Comparison of ENCODE assay signal across 13 cellular contexts in the genomic region with DNA sequence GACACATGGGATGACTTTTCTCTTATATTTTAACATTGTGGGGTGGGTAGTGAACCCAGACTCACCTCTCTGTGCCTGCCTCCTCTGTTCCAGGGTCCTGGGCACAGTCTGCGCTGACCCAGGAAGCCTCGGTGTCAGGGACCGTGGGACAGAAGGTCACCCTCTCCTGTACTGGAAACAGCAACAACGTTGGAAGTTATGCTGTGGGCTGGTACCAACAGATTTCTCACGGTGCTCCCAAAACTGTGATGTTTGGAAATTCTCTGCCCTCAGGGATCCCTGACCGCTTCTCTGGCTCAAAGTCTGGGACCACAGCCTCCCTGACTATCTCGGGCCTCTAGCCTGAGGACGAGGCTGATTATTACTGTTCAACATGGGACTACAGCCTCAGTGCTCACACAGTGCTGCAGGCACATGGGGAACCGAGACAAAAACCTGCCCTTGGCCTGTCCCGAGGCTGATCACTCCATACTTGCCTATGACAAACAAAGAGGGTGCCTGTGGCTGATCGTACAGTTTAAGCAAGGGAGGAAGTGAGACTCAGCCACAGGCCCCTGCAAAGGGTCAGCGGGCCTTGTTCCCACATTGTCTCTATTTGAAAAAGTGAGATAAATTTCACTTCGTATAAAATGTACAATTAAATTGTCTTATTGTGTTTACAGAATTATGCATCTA. TPM values are rescaled to one million over a fixed set of nuclear protein-coding genes. Genes with fewer than 3 reads are reported as not detected.
DNase-seq lines count a peak whose midpoint lies in the region; ATAC-seq and TF ChIP-seq lines count a peak whose summit lies in the region.
"Had no signal": no experiment of that assay in that cellular context is flagged by ENCODE, and none has a peak within 500 bp of the region (broad histone marks: within the 10 kb centered on the region; RNA-seq: fewer than 3 reads in every experiment).

No MANE protein-coding gene starts in this region.

- peaks cover 86% of the 10 kb centered on the region for H3K4me1 ChIP-seq in Karpas-422 (ENCODE audit: low read length)
- no peaks in the 10 kb centered on the region for H3K4me1 ChIP-seq in CD8-positive, alpha-beta memory T cell (ENCODE audit: insufficient read depth, low read length)

- ATAC-seq in GM21529 (IDR thresholded peaks at IDR 0.05; ENCODE audit: unreplicated experiment) (peak; percentile 47), GM18858 (IDR thresholded peaks at IDR 0.05; ENCODE audit: unreplicated experiment) (no peak)
- ATAC-seq: activated T-helper 17 cell treated with anti-CD3 and anti-CD28 coated beads, Interleukin-2, amount 50 U/mL, for 72 hours; heart right ventricle had no signal

- no peak overlapping the region for H2AFZ ChIP-seq in Karpas-422 (ENCODE audit: low read length)

- no peaks in the 10 kb centered on the region for H3K4me1 Mint-ChIP-seq in CD8-positive, alpha-beta memory T cell
- H3K4me1 Mint-ChIP-seq in activated naive CD4-positive, alpha-beta T cell treated with anti-CD3 and anti-CD28 coated beads for 36 hours (ENCODE audit: low read depth) = no peaks in the 10 kb centered on the region
- H3K4me1 Mint-ChIP-seq: activated T-helper 17 cell treated with anti-CD3 and anti-CD28 coated beads, Interleukin-2, amount 50 U/mL, for 72 hours had no signal

- POLR2A ChIA-PET in CD8-positive, alpha-beta memory T cell (lab: Charles Lee) = no interaction called here

- no peak overlapping the region for H3K4me3 Mint-ChIP-seq in CD8-positive, alpha-beta memory T cell
- no peak overlapping the region for H3K4me3 Mint-ChIP-seq in activated naive CD4-positive, alpha-beta T cell treated with anti-CD3 and anti-CD28 coated beads for 36 hours
- H3K4me3 Mint-ChIP-seq: activated T-helper 17 cell treated with anti-CD3 and anti-CD28 coated beads, Interleukin-2, amount 50 U/mL, for 72 hours had no signal

- no peaks in the 10 kb centered on the region for H3K36me3 Mint-ChIP-seq in CD8-positive, alpha-beta memory T cell
- H3K36me3 Mint-ChIP-seq in activated naive CD4-positive, alpha-beta T cell treated with anti-CD3 and anti-CD28 coated beads for 36 hours (ENCODE audit: low read depth) = no peaks in the 10 kb centered on the region

- H3K9ac ChIP-seq in Karpas-422 (ENCODE audit: low read length) = peak overlapping the region; percentile 86

- intact Hi-C loops in activated naive CD4-positive, alpha-beta T cell treated with anti-CD3 and anti-CD28 coated beads for 36 hours (cut with micrococcal nuclease) = no loop called here

- CTCF ChIA-PET in CD8-positive, alpha-beta memory T cell (lab: Charles Lee) = no interaction called here
- CTCF ChIA-PET in activated naive CD4-positive, alpha-beta T cell treated with anti-CD3 and anti-CD28 coated beads for 36 hours (lab: Charles Lee) = no interaction called here

- H3K27ac Mint-ChIP-seq in CD8-positive, alpha-beta memory T cell = no peak overlapping the region
- H3K27ac Mint-ChIP-seq in activated naive CD4-positive, alpha-beta T cell treated with anti-CD3 and anti-CD28 coated beads for 36 hours = no peak overlapping the region
- H3K27ac Mint-ChIP-seq: activated T-helper 17 cell treated with anti-CD3 and anti-CD28 coated beads, Interleukin-2, amount 50 U/mL, for 72 hours had no signal

- H3K4me2 ChIP-seq in Karpas-422 (ENCODE audit: low read depth, low read length, poor library complexity, severe bottlenecking) = peak overlapping the region; percentile 84

- peak overlapping the region; percentile 97 for H3K27ac ChIP-seq in Karpas-422 (ENCODE audit: low read length)
- H3K27ac ChIP-seq in CD8-positive, alpha-beta memory T cell (ENCODE audit: low read depth, low read length) = no peak overlapping the region
- H3K27ac ChIP-seq: heart right ventricle had no signal

- no peaks in the 10 kb centered on the region for H3K9me2 ChIP-seq in Karpas-422 (replicated peaks; ENCODE audit: insufficient read depth, low read length)

- H3K27me3 ChIP-seq in Karpas-422 (ENCODE audit: low read length) = no peaks in the 10 kb centered on the region
- H3K27me3 ChIP-seq in CD8-positive, alpha-beta memory T cell (ENCODE audit: insufficient read depth, low read length, poor library complexity, severe bottlenecking) = no peaks in the 10 kb centered on the region
- H3K27me3 ChIP-seq: heart right ventricle had no signal

- H3K9me3 ChIP-seq in Karpas-422 (ENCODE audit: low read length) = no peaks in the 10 kb centered on the region
- no peaks in the 10 kb centered on the region for H3K9me3 ChIP-seq in CD8-positive, alpha-beta memory T cell (ENCODE audit: low read length)
- H3K9me3 ChIP-seq: heart right ventricle had no signal

- H3K4me3 ChIP-seq in GM12875 (ENCODE audit: low read depth, low read length) (peak overlapping the region; percentile 32), Karpas-422 (ENCODE audit: low read length) (peak overlapping the region; percentile 69)
- H3K4me3 ChIP-seq in CD8-positive, alpha-beta memory T cell (ENCODE audit: low read length) = no peak overlapping the region
- H3K4me3 ChIP-seq: heart right ventricle had no signal

- no peaks in the 10 kb centered on the region for H4K20me1 ChIP-seq in Karpas-422 (ENCODE audit: insufficient read depth, low read depth, low read length)

- H3K79me2 ChIP-seq in Karpas-422 (ENCODE audit: low read length) = no peaks in the 10 kb centered on the region

- TF ChIP-seq CTCF in GM12875 (IDR thresholded peaks at IDR 0.05; ENCODE audit: borderline replicate concordance, insufficient read depth, low read depth, low read length) = no peak

- DNase-seq in Karpas-422 (peak; percentile 82), germinal center (ENCODE audit: low spot score) (peak; percentile 62), NCI-H1048 (lab: John Stamatoyannopoulos, UW) (no peak)
- DNase-seq in CD8-positive, alpha-beta memory T cell = no peak
- DNase-seq in activated naive CD4-positive, alpha-beta T cell treated with anti-CD3 and anti-CD28 coated beads for 36 hours = no peak
- DNase-seq: activated CD4-positive, alpha-beta T cell treated with anti-CD3 and anti-CD28 coated beads for 4 hours; heart right ventricle; NCI-H1694 treated with DMSO at 0.1 percent for 48 hours; SW 1271 had no signal

- no peaks in the 10 kb centered on the region for H3K9me3 Mint-ChIP-seq in CD8-positive, alpha-beta memory T cell
- no peaks in the 10 kb centered on the region for H3K9me3 Mint-ChIP-seq in activated naive CD4-positive, alpha-beta T cell treated with anti-CD3 and anti-CD28 coated beads for 36 hours
- H3K9me3 Mint-ChIP-seq: activated T-helper 17 cell treated with anti-CD3 and anti-CD28 coated beads, Interleukin-2, amount 50 U/mL, for 72 hours had no signal

- H3K27me3 Mint-ChIP-seq in CD8-positive, alpha-beta memory T cell = peaks cover 0 to 1% of the 10 kb centered on the region in 2 donors
- H3K27me3 Mint-ChIP-seq in activated naive CD4-positive, alpha-beta T cell treated with anti-CD3 and anti-CD28 coated beads for 36 hours (ENCODE audit: low read depth) = no peaks in the 10 kb centered on the region
- H3K27me3 Mint-ChIP-seq: activated T-helper 17 cell treated with anti-CD3 and anti-CD28 coated beads, Interleukin-2, amount 50 U/mL, for 72 hours had no signal

- peaks cover 6% of the 10 kb centered on the region; the same call in 1 of the 2 replicates for H3K36me3 ChIP-seq in Karpas-422 (ENCODE audit: insufficient read depth, low read length)
- no peaks in the 10 kb centered on the region for H3K36me3 ChIP-seq in CD8-positive, alpha-beta memory T cell (ENCODE audit: insufficient read depth, low read length)
- H3K36me3 ChIP-seq: heart right ventricle had no signal

RNA-seq across cellular contexts. Expression of gene TOP3B, which starts 43.7 kb away (rescaled TPM):
- total RNA-seq in Karpas-422 (2014; rRNA removed; shearing (Covaris generic); ENCODE audit: low replicate concordance) = 38.1 and 72.9 TPM in 2 replicates
- total RNA-seq in CD8-positive, alpha-beta memory T cell = 10 to 100 TPM; 30.1 to 36.9 TPM
- polyA plus RNA-seq in CD8-positive, alpha-beta memory T cell = 17.3 TPM
- total RNA-seq in activated naive CD4-positive, alpha-beta T cell treated with anti-CD3 and anti-CD28 coated beads for 36 hours = 10 to 100 TPM; 41.2 to 41.4 TPM

Comparison
In these comparisons a context has a peak if more than half of its experiments do, and no peak if none do; other contexts are left out.
1. DNase-seq: peak in Karpas-422 (single experiment) and germinal center (single experiment); none in NCI-H1048 (single experiment), CD8-positive, alpha-beta memory T cell (0 of 5) and activated naive CD4-positive, alpha-beta T cell treated with anti-CD3 and anti-CD28 coated beads for 36 hours (single experiment).